Comparison of ENCODE assay signal across 8 cellular contexts in genomic region chr7:155003215-155003999, GRCh38. TPM values are rescaled to one million over a fixed set of nuclear protein-coding genes. Genes with fewer than 3 reads are reported as not detected.
DNase-seq lines count a peak whose midpoint lies in the region; ATAC-seq and TF ChIP-seq lines count a peak whose summit lies in the region.

No MANE protein-coding gene starts in this region.

- CTCF ChIA-PET in RWPE1 (lab: Yijun Ruan, JAX), result interaction anchor here (0.6 to 1.3 kb wide), 2 partner anchors 76 to 341 kb away, joined by 3 to 6 read pairs; no protein-coding TSS in a partner anchor

- H3K4me3 Mint-ChIP-seq in IgD-negative memory B cell, result peak overlapping the region; percentile 93 to 96 (median 94)

- peaks cover 9 to 14% (median 13%) of the 10 kb centered on the region in 3 donors for H3K4me1 Mint-ChIP-seq in IgD-negative memory B cell

- DNase-seq in DND-41 (peak; percentile 80), RWPE1 (ENCODE audit: low spot score) (peak; percentile 91), foreskin melanocyte (peak; percentile 52)
- peak; percentile 71 to 82 (median 78) for DNase-seq in activated naive CD4-positive, alpha-beta T cell (lab: John Stamatoyannopoulos, UW)

- H3K4me1 ChIP-seq in DND-41 (ENCODE audit: insufficient read depth, low read length) (peaks cover 46% of the 10 kb centered on the region), neutrophil (ENCODE audit: control insufficient read depth in 1 of 2, insufficient read depth in 1 of 2, low read depth in 1 of 2, low read length in 1 of 2) (peaks cover 25 to 26% of the 10 kb centered on the region in 2 experiments), subcutaneous abdominal adipose tissue (ENCODE audit: control insufficient read depth in 5 of 5, insufficient read depth in 5 of 5, low read length in 5 of 5) (peaks cover 2 to 22% (median 20%) of the 10 kb centered on the region in 5 donors)

- POLR2A ChIA-PET in RWPE1 (lab: Yijun Ruan, JAX; ENCODE audit: low non-redundant PET), result no interaction called here

- peak; percentile 70 for ATAC-seq in DND-41 (ENCODE audit: insufficient read depth, low read depth)
- peak; percentile 71 for ATAC-seq in GM21528 (IDR thresholded peaks at IDR 0.05; ENCODE audit: low FRiP score, unreplicated experiment)

- H3K27ac Mint-ChIP-seq in IgD-negative memory B cell, result peak overlapping the region; percentile 91 to 96 (median 96)

- peak overlapping the region; percentile 73 for H3K4me2 ChIP-seq in DND-41 (ENCODE audit: insufficient read depth, low read length)

- H3K9me3 ChIP-seq in DND-41 (ENCODE audit: insufficient read depth, low read length, severe bottlenecking) (no peaks in the 10 kb centered on the region), neutrophil (no peaks in the 10 kb centered on the region), subcutaneous abdominal adipose tissue (ENCODE audit: control insufficient read depth in 5 of 5, low read length in 5 of 5) (no peaks in the 10 kb centered on the region)

- H3K9ac ChIP-seq in DND-41 (ENCODE audit: low read depth, low read length) (peak overlapping the region; percentile 99), subcutaneous abdominal adipose tissue (ENCODE audit: low read length in 5 of 5) (peak overlapping the region; percentile 4 to 98 (median 96))

- H3K27ac ChIP-seq in DND-41 (ENCODE audit: low read length), result peak overlapping the region; percentile 97
- H3K27ac ChIP-seq in RWPE1, result peak overlapping the region; percentile 83
- H3K27ac ChIP-seq in neutrophil, result peak overlapping the region; percentile 88
- peak overlapping the region; percentile 67 for H3K27ac ChIP-seq in subcutaneous abdominal adipose tissue (ENCODE audit: low read depth, low read length)

- H4K20me1 ChIP-seq in DND-41 (ENCODE audit: insufficient read depth, low read length), result peaks cover 20% of the 10 kb centered on the region

- H2AFZ ChIP-seq in DND-41 (ENCODE audit: low read depth, low read length), result peak overlapping the region; percentile 98

- peaks cover 58% of the 10 kb centered on the region for H3K79me2 ChIP-seq in DND-41 (ENCODE audit: insufficient read depth, low read length)

- H3K36me3 Mint-ChIP-seq in IgD-negative memory B cell, result peaks cover 4% of the 10 kb centered on the region

- H3K9me3 Mint-ChIP-seq in IgD-negative memory B cell, result peaks cover 0 to 1% (median 0%) of the 10 kb centered on the region in 3 donors

- peak overlapping the region; percentile 37 to 81 for H3K4me3 ChIP-seq in DND-41 (ENCODE audit: low read depth in 1 of 2, low read length in 2 of 2)
- H3K4me3 ChIP-seq in neutrophil (ENCODE audit: low read depth in 1 of 2, low read length in 1 of 2), result peak overlapping the region; percentile 90 to 100
- peak overlapping the region; percentile 85 to 92 (median 89) for H3K4me3 ChIP-seq in subcutaneous abdominal adipose tissue (ENCODE audit: low read depth in 1 of 5, low read length in 5 of 5)

- TF ChIP-seq CTCF in DND-41 (IDR thresholded peaks at IDR 0.05; ENCODE audit: borderline replicate concordance, extremely low read depth, low read length, poor library complexity, severe bottlenecking) (no peak), RWPE1 (conservative IDR thresholded peaks at IDR 0.05; ENCODE audit: low read depth) (no peak), neutrophil (IDR thresholded peaks at IDR 0.05) (peak; percentile 27)

- H3K27me3 ChIP-seq in DND-41 (ENCODE audit: insufficient read depth, low read length, poor library complexity), result no peaks in the 10 kb centered on the region
- peaks cover 6% of the 10 kb centered on the region for H3K27me3 ChIP-seq in neutrophil
- no peaks in the 10 kb centered on the region for H3K27me3 ChIP-seq in subcutaneous abdominal adipose tissue (ENCODE audit: control insufficient read depth in 5 of 5, insufficient read depth in 4 of 5, low read length in 5 of 5)

- H3K36me3 ChIP-seq in DND-41 (ENCODE audit: insufficient read depth, low read length), result peaks cover 18% of the 10 kb centered on the region
- no peaks in the 10 kb centered on the region for H3K36me3 ChIP-seq in neutrophil
- H3K36me3 ChIP-seq in subcutaneous abdominal adipose tissue (ENCODE audit: control insufficient read depth in 5 of 5, insufficient read depth in 5 of 5, low read length in 5 of 5), result peaks cover 0 to 4% (median 0%) of the 10 kb centered on the region in 5 donors

- H3K27me3 Mint-ChIP-seq in IgD-negative memory B cell, result no peaks in the 10 kb centered on the region

RNA-seq across cellular contexts. Expression of gene PAXIP1, which starts 0.5 kb away (rescaled TPM):
- polyA plus RNA-seq in IgD-negative memory B cell, result 2.9 TPM

Comparison
In these comparisons a context has a peak if more than half of its experiments do, and no peak if none do; other contexts are left out.
1. Peak in every context shown above with its lines: DNase-seq, ATAC-seq, H3K4me3 ChIP-seq and H3K27ac ChIP-seq.